Comparison of ENCODE assay signal across 11 cellular contexts in genomic region chr6:158758941-158759479, GRCh38.
DNase-seq lines count a peak whose midpoint lies in the region; ATAC-seq and TF ChIP-seq lines count a peak whose summit lies in the region.
"Had no signal": no experiment of that assay in that cellular context is flagged by ENCODE, and none has a peak within 500 bp of the region (broad histone marks: within the 10 kb centered on the region; RNA-seq: fewer than 3 reads in every experiment).

No MANE protein-coding gene starts in this region.

- H3K9me3 Mint-ChIP-seq in GM23338, result peaks cover 2% of the 10 kb centered on the region; the same call in 2 of the 3 replicates
- H3K9me3 Mint-ChIP-seq: activated T-helper 2 cell treated with anti-CD3 and anti-CD28 coated beads, Interferon-gamma antibody, Interleukin-2, Interleukin-4, amounts not matched to agents 10 μg/mL and 5 μg/mL and 100 μg/mL, durations not matched to agents 14 hours and 24 hours and 36 hours had no signal

- H3K4me1 ChIP-seq in BLaER1 (peaks cover 68% of the 10 kb centered on the region), GM23338 (ENCODE audit: insufficient read depth) (peaks cover 15% of the 10 kb centered on the region)

- H3K4me2 ChIP-seq in BLaER1, result peak overlapping the region; percentile 74
- H3K4me2 ChIP-seq in GM23338, result no peak overlapping the region; the same call in 1 of the 2 replicates

- peak overlapping the region; percentile 76; the same call in 1 of the 2 replicates for H2AFZ ChIP-seq in GM23338

- DNase-seq in GM23338 (ENCODE audit: low spot score) (no peak), NCI-H446 treated with DMSO at 0.1 percent for 48 hours (lab: John Stamatoyannopoulos, UW) (peak; percentile 72), ecto neural progenitor cell (ENCODE audit: low spot score) (peak; percentile 46), amniotic stem cell (lab: John Stamatoyannopoulos, UW) (no peak), midbrain (lab: John Stamatoyannopoulos, UW) (no peak)
- DNase-seq: Right ventricle myocardium superior; stimulated activated CD4-positive, alpha-beta T cell treated with anti-CD3 and anti-CD28 coated beads, Interleukin-4, amount 100 ng/mL, for 4 hours had no signal

- H3K9ac ChIP-seq in BLaER1, result no peak overlapping the region

- H3K27ac ChIP-seq in BLaER1 (peak overlapping the region; percentile 47), GM23338 (ENCODE audit: low read depth) (no peak overlapping the region)

- H4K20me1 ChIP-seq in BLaER1 (peaks cover 6% of the 10 kb centered on the region; the same call in 1 of the 2 replicates), GM23338 (replicated peaks; ENCODE audit: insufficient read depth) (no peaks in the 10 kb centered on the region)

- H3F3A ChIP-seq in GM23338 (replicated peaks; ENCODE audit: low read depth), result peaks cover 14% of the 10 kb centered on the region; the same call in 1 of the 2 replicates

- no peak for TF ChIP-seq CTCF in GM23338 (conservative IDR thresholded peaks at IDR 0.05; ENCODE audit: low read depth in 2 of 2)

- H3K9me2 ChIP-seq in GM23338 (ENCODE audit: insufficient read depth), result no peaks in the 10 kb centered on the region

- H3K36me3 ChIP-seq in BLaER1 (peaks cover 3% of the 10 kb centered on the region; the same call in 1 of the 2 replicates), GM23338 (ENCODE audit: insufficient read depth) (no peaks in the 10 kb centered on the region)

- no peak overlapping the region for H3K4me3 Mint-ChIP-seq in GM23338

- H3K4me3 ChIP-seq in BLaER1, result no peak overlapping the region
- no peak overlapping the region for H3K4me3 ChIP-seq in GM23338

- peaks cover 28% of the 10 kb centered on the region for H3K4me1 Mint-ChIP-seq in GM23338

- no peaks in the 10 kb centered on the region for H3K36me3 Mint-ChIP-seq in GM23338 (ENCODE audit: low read depth)

- H3K79me2 ChIP-seq in GM23338 (replicated peaks; ENCODE audit: insufficient read depth), result no peaks in the 10 kb centered on the region

- no peaks in the 10 kb centered on the region; the same call in 1 of the 2 replicates for H3K27me3 ChIP-seq in BLaER1
- no peaks in the 10 kb centered on the region for H3K27me3 ChIP-seq in GM23338 (ENCODE audit: insufficient read depth)

- no peak for ATAC-seq in GM23338
- no peak for ATAC-seq in GM18520 (IDR thresholded peaks at IDR 0.05; ENCODE audit: unreplicated experiment)
- no peak for ATAC-seq in HG02642 (IDR thresholded peaks at IDR 0.05; ENCODE audit: poor library complexity, unreplicated experiment)

- H3K27me3 Mint-ChIP-seq in GM23338 (ENCODE audit: insufficient read depth, low read depth, poor library complexity), result peaks cover 28% of the 10 kb centered on the region

- H3K9me3 ChIP-seq in BLaER1, result no peaks in the 10 kb centered on the region

- H3K27ac Mint-ChIP-seq in GM23338, result no peak overlapping the region; the same call in 1 of the 2 replicates
- H3K27ac Mint-ChIP-seq: activated T-helper 2 cell treated with anti-CD3 and anti-CD28 coated beads, Interferon-gamma antibody, Interleukin-2, Interleukin-4, amounts not matched to agents 10 μg/mL and 5 μg/mL and 100 μg/mL, durations not matched to agents 14 hours and 24 hours and 36 hours had no signal

TF ChIP-seq in GM23338, 12 proteins besides CTCF, POLR2A, EP300 and RAD21:
- TF ChIP-seq, protein P1, sequence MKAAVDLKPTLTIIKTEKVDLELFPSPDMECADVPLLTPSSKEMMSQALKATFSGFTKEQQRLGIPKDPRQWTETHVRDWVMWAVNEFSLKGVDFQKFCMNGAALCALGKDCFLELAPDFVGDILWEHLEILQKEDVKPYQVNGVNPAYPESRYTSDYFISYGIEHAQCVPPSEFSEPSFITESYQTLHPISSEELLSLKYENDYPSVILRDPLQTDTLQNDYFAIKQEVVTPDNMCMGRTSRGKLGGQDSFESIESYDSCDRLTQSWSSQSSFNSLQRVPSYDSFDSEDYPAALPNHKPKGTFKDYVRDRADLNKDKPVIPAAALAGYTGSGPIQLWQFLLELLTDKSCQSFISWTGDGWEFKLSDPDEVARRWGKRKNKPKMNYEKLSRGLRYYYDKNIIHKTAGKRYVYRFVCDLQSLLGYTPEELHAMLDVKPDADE (IDR thresholded peaks at IDR 0.05), result no peak
- TF ChIP-seq ZNF114 (CRISPR knock-in tag; IDR thresholded peaks at IDR 0.05) (no peak), ZNF331 (CRISPR knock-in tag; IDR thresholded peaks at IDR 0.05; ENCODE audit: low read depth) (no peak), EZH2phosphoT487 (IDR thresholded peaks at IDR 0.05; ENCODE audit: unreplicated experiment) (no peak), NANOG (IDR thresholded peaks at IDR 0.05; ENCODE audit: borderline replicate concordance) (no peak), REST (IDR thresholded peaks at IDR 0.05; ENCODE audit: unreplicated experiment) (no peak), EZH2 (IDR thresholded peaks at IDR 0.05; ENCODE audit: low read depth, unreplicated experiment) (no peak), STAT1 (IDR thresholded peaks at IDR 0.05; ENCODE audit: unreplicated experiment) (no peak)
TF ChIP-seq in GM23338: peak in this region for 0.

Comparison
In these comparisons a context has a peak if more than half of its experiments do, and no peak if none do; other contexts are left out.
1. DNase-seq: peak in NCI-H446 treated with DMSO at 0.1 percent for 48 hours (single experiment) and ecto neural progenitor cell (single experiment); none in GM23338 (single experiment), amniotic stem cell (single experiment) and midbrain (single experiment).